Comparison of ENCODE assay signal across 18 cellular contexts in the genomic region with DNA sequence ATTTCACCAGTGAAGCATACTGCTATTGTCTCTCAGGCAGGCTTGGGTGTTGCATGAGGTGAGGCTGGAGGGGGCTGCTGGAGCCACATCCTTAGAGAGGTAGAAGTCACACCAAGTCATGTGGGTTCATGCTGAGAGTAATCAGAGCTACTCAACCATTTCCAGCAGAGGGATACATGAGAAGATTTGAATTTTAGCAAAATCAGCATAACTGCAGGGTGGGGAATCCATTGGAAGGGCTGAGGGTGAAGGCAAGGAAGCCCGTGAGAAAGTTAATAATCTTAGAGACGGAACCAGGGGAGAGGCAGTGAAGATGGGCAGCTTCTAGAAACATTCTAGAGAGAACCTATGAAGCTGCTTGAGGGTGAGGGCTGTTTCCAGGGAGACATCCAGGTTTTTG.
DNase-seq lines count a peak whose midpoint lies in the region; ATAC-seq, FAIRE-seq and TF ChIP-seq lines count a peak whose summit lies in the region.
"Had no signal": no experiment of that assay in that cellular context is flagged by ENCODE, and none has a peak within 500 bp of the region (broad histone marks: within the 10 kb centered on the region; RNA-seq: fewer than 3 reads in every experiment).

No MANE protein-coding gene starts in this region.

- H2BK15ac ChIP-seq in mesendoderm (replicated peaks; ENCODE audit: low read depth) = no peak overlapping the region
- no peak overlapping the region for H2BK15ac ChIP-seq in H9 (ENCODE audit: low read depth, low read length)

- H4K8ac ChIP-seq in mesendoderm (ENCODE audit: low read depth, low read length) = no peak overlapping the region
- no peak overlapping the region for H4K8ac ChIP-seq in H9 (replicated peaks; ENCODE audit: insufficient read length, low read depth, low read length)

- H3K27ac Mint-ChIP-seq in WTC11 (no peak overlapping the region), H9 (no peak overlapping the region; a peak in 1 of 7 replicates)
- H3K27ac Mint-ChIP-seq: CD4-positive, alpha-beta memory T cell; HFFc6 had no signal

- no peak for FAIRE-seq in A549 (lab: Jason Lieb, UNC)
- FAIRE-seq: A204.1, GM12892, HTR-8/SVneo had no signal

- H3K4me2 ChIP-seq in A549 = no peak overlapping the region
- H3K4me2 ChIP-seq in mesendoderm (ENCODE audit: low read length) = no peak overlapping the region
- H3K4me2 ChIP-seq in H9 (ENCODE audit: insufficient read depth, insufficient read length, low read length) = no peak overlapping the region

- no peak for TF ChIP-seq EP300 in A549 (IDR thresholded peaks at IDR 0.05)

- no peak overlapping the region for H3K18ac ChIP-seq in mesendoderm (ENCODE audit: low read length)
- H3K18ac ChIP-seq in H9 (ENCODE audit: insufficient read length, low read depth, low read length) = no peak overlapping the region

- H3K9me3 ChIP-seq in A549 (no peaks in the 10 kb centered on the region), H9 (ENCODE audit: control insufficient read depth, low read depth, low read length) (no peaks in the 10 kb centered on the region)
- H3K9me3 ChIP-seq: BE2C had no signal

- ATAC-seq in A549 (no peak), WTC11 (peak; percentile 50)

- no peak overlapping the region for H2BK12ac ChIP-seq in H9 (ENCODE audit: insufficient read length, low read depth, low read length)

- no peak overlapping the region for H3K14ac ChIP-seq in H9 (ENCODE audit: insufficient read depth, low read length)

- H3K36me3 Mint-ChIP-seq in WTC11 = peaks cover 3% of the 10 kb centered on the region; the same call in 1 of the 2 replicates
- peaks cover 0 to 13% (median 7%) of the 10 kb centered on the region in 3 experiments; a peak in 5 of 7 replicates for H3K36me3 Mint-ChIP-seq in H9 (ENCODE audit: insufficient read depth in 1 of 3, low read depth in 3 of 3)
- H3K36me3 Mint-ChIP-seq: CD4-positive, alpha-beta memory T cell had no signal

- H2AK5ac ChIP-seq in mesendoderm (ENCODE audit: low read length) (no peak overlapping the region), H9 (ENCODE audit: insufficient read length, low read length) (no peak overlapping the region)

- H3K23ac ChIP-seq in mesendoderm (ENCODE audit: low read length) = no peak overlapping the region
- H3K23ac ChIP-seq in H9 (ENCODE audit: insufficient read length, low read depth, low read length) = no peak overlapping the region

- H3K4me3 ChIP-seq in A549 (no peak overlapping the region), mesendoderm (ENCODE audit: low read length) (no peak overlapping the region)

- H2BK5ac ChIP-seq in mesendoderm (ENCODE audit: low read length) (no peak overlapping the region), H9 (ENCODE audit: insufficient read length, low read length) (no peak overlapping the region)

- H3K27ac ChIP-seq in A549 = no peak overlapping the region
- no peak overlapping the region for H3K27ac ChIP-seq in mesendoderm (ENCODE audit: low read depth, low read length)
- H3K27ac ChIP-seq in H9 (ENCODE audit: insufficient read length, low read depth, low read length) = no peak overlapping the region
- H3K27ac ChIP-seq: C4-2B had no signal

- CTCF ChIA-PET in A549 (lab: Yijun Ruan, JAX) (interaction anchor here (0.6 kb wide), 1 partner anchor 61 kb away, joined by 3 read pairs; no protein-coding TSS in a partner anchor), WTC11 (lab: Charles Lee) (interaction anchor here (0.6 kb wide), 1 partner anchor 20 kb away, joined by 3 read pairs; no protein-coding TSS in a partner anchor)

- H3K56ac ChIP-seq in mesendoderm (ENCODE audit: low read length) (peak overlapping the region; percentile 64), H9 (ENCODE audit: insufficient read length, low read depth, low read length) (no peak overlapping the region)

- TF ChIP-seq RAD21 in A549 (conservative IDR thresholded peaks at IDR 0.05 in 1 of 2, IDR thresholded peaks at IDR 0.05 in 1 of 2) = no peak

- 24% methylated on average over 2 of the region's 2 CpGs for WGBS in A549 (ENCODE audit: missing lambda C conversion rate)
- no CpG with 5 or more reads among the region's 2 CpGs for WGBS in mesendoderm (ENCODE audit: extremely low coverage, insufficient coverage, low lambda C conversion rate)
- no CpG with 5 or more reads among the region's 2 CpGs for WGBS in H9 (ENCODE audit: extremely low coverage, insufficient read length, low lambda C conversion rate)

- H4K20me1 ChIP-seq in H9 (ENCODE audit: control insufficient read depth, insufficient read depth, insufficient read length) = no peaks in the 10 kb centered on the region

- no peaks in the 10 kb centered on the region for H3K27me3 ChIP-seq in mesendoderm (ENCODE audit: insufficient read depth, low read length, poor library complexity)
- no peaks in the 10 kb centered on the region for H3K27me3 ChIP-seq in H9 (ENCODE audit: insufficient read depth, low read length)
- H3K27me3 ChIP-seq: BE2C had no signal

- no peak overlapping the region for H4K91ac ChIP-seq in H9 (ENCODE audit: insufficient read length, low read depth, low read length)

- H3K79me2 ChIP-seq in mesendoderm (ENCODE audit: control insufficient read depth, insufficient read depth, low read length) (no peaks in the 10 kb centered on the region), H9 (ENCODE audit: insufficient read depth, low read length) (no peaks in the 10 kb centered on the region)

- no peak overlapping the region for H3K9ac ChIP-seq in mesendoderm (ENCODE audit: low read length)
- no peak overlapping the region for H3K9ac ChIP-seq in H9 (ENCODE audit: extremely low read depth, insufficient read length, low read length)

- TF ChIP-seq POLR2A in A549 (IDR thresholded peaks at IDR 0.05; ENCODE audit: low read length) = no peak

- H3K4me3 Mint-ChIP-seq in WTC11 = no peak overlapping the region
- H3K4me3 Mint-ChIP-seq in H9 = no peak overlapping the region
- H3K4me3 Mint-ChIP-seq: CD4-positive, alpha-beta memory T cell; HFFc6 had no signal

- H3K4ac ChIP-seq in mesendoderm (ENCODE audit: low read depth, low read length) (no peak overlapping the region), H9 (ENCODE audit: low read depth, low read length) (no peak overlapping the region)

- POLR2A ChIA-PET in A549 (lab: Yijun Ruan, JAX) (no interaction called here), WTC11 (lab: Charles Lee) (no interaction called here)

- no peaks in the 10 kb centered on the region for H3K23me2 ChIP-seq in H9 (ENCODE audit: insufficient read length, low read depth, low read length, poor library complexity, severe bottlenecking)

- TF ChIP-seq CTCF in A549 (IDR thresholded peaks at IDR 0.05) (no peak), WTC11 (IDR thresholded peaks at IDR 0.05) (no peak), H9 (conservative IDR thresholded peaks at IDR 0.05) (no peak)

- no peak overlapping the region for H3T11ph ChIP-seq in H9 (ENCODE audit: low read length)

- no peaks in the 10 kb centered on the region for H3K27me3 Mint-ChIP-seq in WTC11 (ENCODE audit: low read depth)
- peaks cover 2% of the 10 kb centered on the region; the same call in 1 of the 2 replicates for H3K27me3 Mint-ChIP-seq in H9 (ENCODE audit: low read depth)
- H3K27me3 Mint-ChIP-seq: CD4-positive, alpha-beta memory T cell had no signal

- peaks cover 4% of the 10 kb centered on the region for H3K4me1 Mint-ChIP-seq in WTC11
- peaks cover 3 to 5% of the 10 kb centered on the region in 2 experiments; a peak in 3 of 4 replicates for H3K4me1 Mint-ChIP-seq in H9
- H3K4me1 Mint-ChIP-seq: CD4-positive, alpha-beta memory T cell had no signal

- H3K9me3 Mint-ChIP-seq in WTC11 = peaks cover 17% of the 10 kb centered on the region
- peaks cover 13 to 22% of the 10 kb centered on the region in 2 experiments for H3K9me3 Mint-ChIP-seq in H9

- DNase-seq in A549 (ENCODE audit: low read depth in 1 of 2, low spot score in 1 of 2) (no peak), DMS79 treated with DMSO at 0.1 percent for 48 hours (lab: John Stamatoyannopoulos, UW) (peak; percentile 84), WTC11 (ENCODE audit: low spot score) (no peak), mesendoderm (peak; percentile 42), H9 (no peak), pons (ENCODE audit: low spot score) (no peak), NCI-H510A treated with DMSO at 0.1 percent for 48 hours (lab: John Stamatoyannopoulos, UW) (no peak)
- DNase-seq: BE2C; CD4-positive, alpha-beta memory T cell; DND-41; GDM1; GOT3; HCEC 1CT; HFFc6 had no signal

- H4K5ac ChIP-seq in mesendoderm (ENCODE audit: low read length) (no peak overlapping the region), H9 (ENCODE audit: insufficient read length, low read depth, low read length) (no peak overlapping the region)

- H2AFZ ChIP-seq in H9 (ENCODE audit: low read length) = no peak overlapping the region

- no peak overlapping the region for H2BK120ac ChIP-seq in mesendoderm (ENCODE audit: low read depth, low read length)
- H2BK120ac ChIP-seq in H9 (ENCODE audit: low read depth, low read length, poor library complexity, severe bottlenecking) = no peak overlapping the region

- H3K79me1 ChIP-seq in mesendoderm (ENCODE audit: low read length) (no peaks in the 10 kb centered on the region), H9 (ENCODE audit: insufficient read depth, low read depth, low read length, poor library complexity, severe bottlenecking) (no peaks in the 10 kb centered on the region)

- H3K4me1 ChIP-seq in A549 = no peaks in the 10 kb centered on the region
- H3K4me1 ChIP-seq in mesendoderm (ENCODE audit: control insufficient read depth, low read depth, low read length) = no peaks in the 10 kb centered on the region
- H3K4me1 ChIP-seq in H9 (ENCODE audit: insufficient read depth, low read length) = no peaks in the 10 kb centered on the region
- H3K4me1 ChIP-seq: BE2C had no signal

- H2BK20ac ChIP-seq in H9 (ENCODE audit: low read depth, low read length, poor library complexity, severe bottlenecking) = no peak overlapping the region

- no peaks in the 10 kb centered on the region for H3K36me3 ChIP-seq in mesendoderm (ENCODE audit: control insufficient read depth, insufficient read depth, low read length)
- H3K36me3 ChIP-seq: BE2C had no signal

TF ChIP-seq in A549, 52 proteins besides CTCF, POLR2A, EP300 and RAD21 (continues in another document):
- TF ChIP-seq JUN (IDR thresholded peaks at IDR 0.05) = no peak

TF ChIP-seq in WTC11, 78 proteins besides CTCF, POLR2A, EP300 and RAD21 (continues in another document):
- TF ChIP-seq RELA (CRISPR knock-in tag; IDR thresholded peaks at IDR 0.05; ENCODE audit: borderline replicate concordance) (no peak), SMAD3 (CRISPR knock-in tag; IDR thresholded peaks at IDR 0.05; ENCODE audit: borderline replicate concordance) (no peak)
- TF ChIP-seq, protein P1, sequence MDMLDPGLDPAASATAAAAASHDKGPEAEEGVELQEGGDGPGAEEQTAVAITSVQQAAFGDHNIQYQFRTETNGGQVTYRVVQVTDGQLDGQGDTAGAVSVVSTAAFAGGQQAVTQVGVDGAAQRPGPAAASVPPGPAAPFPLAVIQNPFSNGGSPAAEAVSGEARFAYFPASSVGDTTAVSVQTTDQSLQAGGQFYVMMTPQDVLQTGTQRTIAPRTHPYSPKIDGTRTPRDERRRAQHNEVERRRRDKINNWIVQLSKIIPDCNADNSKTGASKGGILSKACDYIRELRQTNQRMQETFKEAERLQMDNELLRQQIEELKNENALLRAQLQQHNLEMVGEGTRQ (CRISPR knock-in tag; IDR thresholded peaks at IDR 0.05) = no peak

Comparison
In these comparisons a context has a peak if more than half of its experiments do, and no peak if none do; other contexts are left out.
1. DNase-seq: peak in DMS79 treated with DMSO at 0.1 percent for 48 hours (single experiment) and mesendoderm (single experiment); none in A549 (0 of 2), WTC11 (single experiment), H9 (single experiment), pons (single experiment) and NCI-H510A treated with DMSO at 0.1 percent for 48 hours (single experiment).